Comparison of ENCODE assay signal across 8 cellular contexts in genomic region chr11:68470304-68470811, GRCh38. TPM values are rescaled to one million over a fixed set of nuclear protein-coding genes. Genes with fewer than 3 reads are reported as not detected.
DNase-seq lines count a peak whose midpoint lies in the region; TF ChIP-seq lines count a peak whose summit lies in the region.
"Had no signal": no experiment of that assay in that cellular context is flagged by ENCODE, and none has a peak within 500 bp of the region (broad histone marks: within the 10 kb centered on the region; RNA-seq: fewer than 3 reads in every experiment).

No MANE protein-coding gene starts in this region.

- H3K27me3 Mint-ChIP-seq in brain, result peaks cover 3% of the 10 kb centered on the region

- H3K9me3 ChIP-seq in neuronal stem cell (replicated peaks in 1 of 2; ENCODE audit: control insufficient read depth in 2 of 2, insufficient read depth in 1 of 2, low read depth in 1 of 2, low read length in 2 of 2), result peaks cover 12 to 36% of the 10 kb centered on the region in 2 donors

- H3K18ac ChIP-seq in neuronal stem cell (ENCODE audit: low read length), result peak overlapping the region; percentile 1

- H4K8ac ChIP-seq in neuronal stem cell (ENCODE audit: low read depth, low read length), result no peak overlapping the region

- H3K14ac ChIP-seq in neuronal stem cell (ENCODE audit: low read length), result no peak overlapping the region

- H3K23ac ChIP-seq in neuronal stem cell (ENCODE audit: low read depth, low read length, poor library complexity), result no peak overlapping the region

- no peak overlapping the region for H4K91ac ChIP-seq in neuronal stem cell (ENCODE audit: low read depth, low read length, poor library complexity)

- peaks cover 64% of the 10 kb centered on the region for H3K4me1 Mint-ChIP-seq in brain

- H3K27me3 ChIP-seq in neuronal stem cell (ENCODE audit: control insufficient read depth in 3 of 3, insufficient read depth in 3 of 3, low read depth in 1 of 3, low read length in 3 of 3), result no peaks in the 10 kb centered on the region

- no peak overlapping the region for H3K9ac ChIP-seq in neuronal stem cell (ENCODE audit: low read depth, low read length, poor library complexity)

- H2BK15ac ChIP-seq in neuronal stem cell (ENCODE audit: low read length), result no peak overlapping the region

- H2AK5ac ChIP-seq in neuronal stem cell (ENCODE audit: low read depth, low read length), result no peak overlapping the region

- no peak overlapping the region for H2BK120ac ChIP-seq in neuronal stem cell (ENCODE audit: low read depth, low read length)

- H3K4me3 Mint-ChIP-seq in brain, result peak overlapping the region in 3 of 5 experiments; percentile 10 to 30 (median 25)

- no peak overlapping the region for H3K4me2 ChIP-seq in neuronal stem cell (ENCODE audit: insufficient read depth, low read length, poor library complexity, severe bottlenecking)

- H3K4me1 ChIP-seq in neuronal stem cell (ENCODE audit: control insufficient read depth in 2 of 2, insufficient read depth in 1 of 2, low read depth in 1 of 2, low read length in 2 of 2), result peaks cover 4 to 15% of the 10 kb centered on the region in 2 donors

- H3K36me3 Mint-ChIP-seq in brain, result peaks cover 92% of the 10 kb centered on the region

- no peak overlapping the region for H3K27ac ChIP-seq in neuronal stem cell (replicated peaks; ENCODE audit: low read length)
- H3K27ac ChIP-seq: WERI-Rb-1 had no signal

- no peak overlapping the region for H3K4me3 ChIP-seq in neuronal stem cell (ENCODE audit: low read length in 2 of 2)

- peak overlapping the region in 4 of 5 experiments; percentile 39 to 89 (median 78) for H3K27ac Mint-ChIP-seq in brain

- H3K9me3 Mint-ChIP-seq in brain, result peaks cover 13 to 46% (median 39%) of the 10 kb centered on the region in 5 experiments

- no peak overlapping the region for H2BK12ac ChIP-seq in neuronal stem cell (ENCODE audit: low read length)

- peak; percentile 57 for DNase-seq in D341Med (ENCODE audit: low spot score)
- DNase-seq in NCI-H2227 (lab: John Stamatoyannopoulos, UW; ENCODE audit: unreplicated experiment), result peak; percentile 78
- DNase-seq in neuronal stem cell (ENCODE audit: low spot score), result no peak
- DNase-seq in NCI-H1930 (lab: John Stamatoyannopoulos, UW), result no peak
- DNase-seq in DMS153 (lab: John Stamatoyannopoulos, UW), result no peak
- DNase-seq in activated effector memory CD4-positive, alpha-beta T cell treated with anti-CD3 and anti-CD28 coated beads, Interleukin-2, amount 50 U/mL, for 16 hours, result no peak
- DNase-seq: WERI-Rb-1 had no signal

- TF ChIP-seq CTCF in brain (conservative IDR thresholded peaks at IDR 0.05), result no peak

- peaks cover 15 to 78% of the 10 kb centered on the region in 2 donors for H3K36me3 ChIP-seq in neuronal stem cell (replicated peaks in 1 of 2; ENCODE audit: control insufficient read depth in 2 of 2, insufficient read depth in 2 of 2, low read length in 2 of 2)

- no peak overlapping the region for H3K4ac ChIP-seq in neuronal stem cell (ENCODE audit: low read length)

- no peak overlapping the region for H2AFZ ChIP-seq in neuronal stem cell (ENCODE audit: low read length)

- WGBS in neuronal stem cell (ENCODE audit: extremely low coverage in 2 of 2, insufficient read length in 2 of 2, insufficient replicate concordance in 1 of 2), 2 donors, result no CpG with 5 or more reads among the region's 4 CpGs

- no peak overlapping the region for H2BK5ac ChIP-seq in neuronal stem cell (ENCODE audit: low read length)

- peaks cover 6% of the 10 kb centered on the region for H3K79me1 ChIP-seq in neuronal stem cell (ENCODE audit: low read depth, low read length)

RNA-seq across cellular contexts. Expression of gene PPP6R3, which starts 9.8 kb away (rescaled TPM):
- polyA plus RNA-seq in brain (ENCODE audit: insufficient read depth, low read depth, low replicate concordance), result 18.3 TPM
- 55.3 TPM for polyA plus RNA-seq in neuronal stem cell (2013, experiment 1 of 2)
- 57.5 TPM for polyA plus RNA-seq in neuronal stem cell (2013, experiment 2 of 2)

Comparison
In these comparisons a context has a peak if more than half of its experiments do, and no peak if none do; other contexts are left out.
1. DNase-seq: peak in D341Med (single experiment) and NCI-H2227 (single experiment); none in neuronal stem cell (single experiment), NCI-H1930 (0 of 2), DMS153 (single experiment) and activated effector memory CD4-positive, alpha-beta T cell treated with anti-CD3 and anti-CD28 coated beads, Interleukin-2, amount 50 U/mL, for 16 hours (single experiment).